Comparison of ENCODE assay signal across 19 cellular contexts in genomic region chr12:13686243-13686642, GRCh38.
"Had no signal": no experiment of that assay in that cellular context is flagged by ENCODE, and none has a peak within 500 bp of the region (broad histone marks: within the 10 kb centered on the region; RNA-seq: fewer than 3 reads in every experiment).

No MANE protein-coding gene starts in this region.

- H3K27me3 ChIP-seq: MG63, SJSA1 had no signal

- H3K36me3 ChIP-seq: MG63, SJSA1 had no signal

- H3K27ac ChIP-seq: SJSA1, SK-N-MC had no signal

- H3K4me3 ChIP-seq: MG63, SJSA1, SK-N-MC had no signal

- DNase-seq: Karpas-422, KG1, MG63, NCI-H1092, NCI-H1436, NCI-H187, NCI-H2029, NCI-H2081 treated with DMSO at 0.1 percent for 48 hours, NCI-H345, NCI-H446 treated with DMSO at 0.1 percent for 48 hours, NCI-H510A treated with DMSO at 0.1 percent for 48 hours, NCI-H526, NCI-H774, Right ventricle myocardium superior, RPMI8226, SIG-M5 had no signal

- H3K9me3 ChIP-seq: MG63, SJSA1 had no signal

- FAIRE-seq: RCC 7860 had no signal

- H3K4me1 ChIP-seq: SJSA1 had no signal
